9 cellular contexts compared by ENCODE assay signal in the genomic region with DNA sequence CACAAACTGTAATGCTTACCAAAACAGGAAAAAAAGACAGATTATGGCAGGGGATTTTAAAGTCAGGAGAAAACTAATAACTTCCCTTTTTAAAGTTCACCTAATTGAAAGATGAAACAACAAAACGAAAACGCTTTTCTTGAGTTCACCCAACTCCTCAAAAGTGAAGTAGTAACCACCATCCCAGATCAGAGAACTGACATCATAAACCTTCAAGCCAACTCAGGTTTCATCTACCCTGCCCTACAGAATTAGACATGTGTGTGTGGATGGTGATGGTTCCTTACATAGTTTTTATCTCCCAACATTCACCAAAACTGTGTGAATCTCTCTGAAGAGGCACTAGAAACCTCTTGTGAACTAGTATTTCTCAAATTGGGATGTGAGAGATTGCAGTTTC.
DNase-seq lines count a peak whose midpoint lies in the region; ATAC-seq and TF ChIP-seq lines count a peak whose summit lies in the region.
"Had no signal": no experiment of that assay in that cellular context is flagged by ENCODE, and none has a peak within 500 bp of the region (broad histone marks: within the 10 kb centered on the region; RNA-seq: fewer than 3 reads in every experiment).

No MANE protein-coding gene starts in this region.

- no peak overlapping the region for H3K4me3 Mint-ChIP-seq in activated naive CD8-positive, alpha-beta T cell treated with anti-CD3 and anti-CD28 coated beads for 36 hours
- H3K4me3 Mint-ChIP-seq in progenitor cell of endocrine pancreas (ENCODE audit: low read depth) = no peak overlapping the region

- no peaks in the 10 kb centered on the region for H3K27me3 Mint-ChIP-seq in activated naive CD8-positive, alpha-beta T cell treated with anti-CD3 and anti-CD28 coated beads for 36 hours
- H3K27me3 Mint-ChIP-seq in progenitor cell of endocrine pancreas = no peaks in the 10 kb centered on the region

- peaks cover 75% of the 10 kb centered on the region for H3K4me1 Mint-ChIP-seq in activated naive CD8-positive, alpha-beta T cell treated with anti-CD3 and anti-CD28 coated beads for 36 hours
- peaks cover 14% of the 10 kb centered on the region for H3K4me1 Mint-ChIP-seq in progenitor cell of endocrine pancreas (ENCODE audit: low read depth)

- H3K36me3 ChIP-seq in BE2C = no peaks in the 10 kb centered on the region

- peaks cover 5% of the 10 kb centered on the region for H3K36me3 Mint-ChIP-seq in activated naive CD8-positive, alpha-beta T cell treated with anti-CD3 and anti-CD28 coated beads for 36 hours
- H3K36me3 Mint-ChIP-seq in progenitor cell of endocrine pancreas (ENCODE audit: insufficient read depth) = no peaks in the 10 kb centered on the region

- no peaks in the 10 kb centered on the region for H3K27me3 ChIP-seq in BE2C

- TF ChIP-seq CTCF in progenitor cell of endocrine pancreas (IDR thresholded peaks at IDR 0.05; ENCODE audit: unreplicated experiment) (no peak), BE2C (IDR thresholded peaks at IDR 0.05; ENCODE audit: low read depth, low read length) (no peak)

- ATAC-seq in GM18519 (IDR thresholded peaks at IDR 0.05; ENCODE audit: low FRiP score, unreplicated experiment) = peak; percentile 40
- ATAC-seq in GM21528 (IDR thresholded peaks at IDR 0.05; ENCODE audit: low FRiP score, unreplicated experiment) = peak; percentile 53
- peak; percentile 38 for ATAC-seq in HG03378 (IDR thresholded peaks at IDR 0.05; ENCODE audit: unreplicated experiment)

- no peaks in the 10 kb centered on the region for H3K9me3 Mint-ChIP-seq in activated naive CD8-positive, alpha-beta T cell treated with anti-CD3 and anti-CD28 coated beads for 36 hours
- no peaks in the 10 kb centered on the region for H3K9me3 Mint-ChIP-seq in progenitor cell of endocrine pancreas (ENCODE audit: low read depth)

- H3K4me3 ChIP-seq in BE2C (ENCODE audit: low read depth, low read length) = no peak overlapping the region

- H3K9me3 ChIP-seq in BE2C = no peaks in the 10 kb centered on the region

- peak overlapping the region; percentile 84 for H3K27ac Mint-ChIP-seq in activated naive CD8-positive, alpha-beta T cell treated with anti-CD3 and anti-CD28 coated beads for 36 hours
- H3K27ac Mint-ChIP-seq in progenitor cell of endocrine pancreas = no peak overlapping the region

- no peaks in the 10 kb centered on the region for H3K4me1 ChIP-seq in BE2C

- no peak for DNase-seq in activated naive CD8-positive, alpha-beta T cell treated with anti-CD3 and anti-CD28 coated beads for 36 hours
- DNase-seq in progenitor cell of endocrine pancreas (ENCODE audit: low spot score, unreplicated experiment) = no peak
- no peak for DNase-seq in BE2C
- no peak for DNase-seq in iPS-NIHi7 (ENCODE audit: extremely low spot score)
- DNase-seq in NCI-H774 (lab: John Stamatoyannopoulos, UW) = no peak
- DNase-seq: GF-D8 had no signal
